In genomic region chr12:84502907-84503787, GRCh38 we compare ENCODE assay signal across 8 cellular contexts.
DNase-seq lines count a peak whose midpoint lies in the region; ATAC-seq and TF ChIP-seq lines count a peak whose summit lies in the region.

No MANE protein-coding gene starts in this region.

- H3K27ac ChIP-seq in IMR-90 (ENCODE audit: insufficient read depth, low read length): no peak overlapping the region
- no peak overlapping the region for H3K27ac ChIP-seq in fibroblast of lung (ENCODE audit: insufficient read depth, low read length)

- H3K4me2 ChIP-seq in IMR-90 (ENCODE audit: low read depth, low read length): no peak overlapping the region
- no peak overlapping the region for H3K4me2 ChIP-seq in fibroblast of lung (ENCODE audit: extremely low read depth, insufficient read depth, low read length)

- TF ChIP-seq POLR2A in IMR-90 (IDR thresholded peaks at IDR 0.05; ENCODE audit: low read depth, low read length): no peak

- no peak overlapping the region for H2BK5ac ChIP-seq in IMR-90 (ENCODE audit: low read depth, low read length, poor library complexity, severe bottlenecking)

- H3K9ac ChIP-seq in IMR-90 (ENCODE audit: low read depth, low read length): no peak overlapping the region
- no peak overlapping the region for H3K9ac ChIP-seq in fibroblast of lung (ENCODE audit: insufficient read depth, low read length)

- no peak overlapping the region for H3K18ac ChIP-seq in IMR-90 (ENCODE audit: low read depth, low read length)

- H3K9me3 Mint-ChIP-seq in activated CD4-positive, alpha-beta T cell treated with anti-CD3 and anti-CD28 coated beads, Interleukin-2, amount 10 ng/mL, durations not matched to agents 7 days and 5 days: no peaks in the 10 kb centered on the region

- intact Hi-C loops in IMR-90 (cut with micrococcal nuclease): loop anchor here (1.0 kb wide), 4 partner anchors 677 to 1976 kb away; no protein-coding TSS in a partner anchor

- H3K4me1 ChIP-seq in IMR-90 (ENCODE audit: control insufficient read depth, insufficient read depth, low read length): no peaks in the 10 kb centered on the region; the same call in 1 of the 2 replicates
- H3K4me1 ChIP-seq in fibroblast of lung (ENCODE audit: control insufficient read depth, extremely low read depth, insufficient read depth, low read length): no peaks in the 10 kb centered on the region

- no peak overlapping the region for H3K4me3 Mint-ChIP-seq in activated CD4-positive, alpha-beta T cell treated with anti-CD3 and anti-CD28 coated beads, Interleukin-2, amount 10 ng/mL, durations not matched to agents 7 days and 5 days

- no peak overlapping the region for H4K91ac ChIP-seq in IMR-90 (ENCODE audit: insufficient read depth, low read depth, low read length)

- no peak overlapping the region for H3K14ac ChIP-seq in IMR-90 (replicated peaks; ENCODE audit: low read depth, low read length)

- H3K27ac Mint-ChIP-seq in activated CD4-positive, alpha-beta T cell treated with anti-CD3 and anti-CD28 coated beads, Interleukin-2, amount 10 ng/mL, durations not matched to agents 7 days and 5 days: no peak overlapping the region

- H4K20me1 ChIP-seq in IMR-90 (ENCODE audit: insufficient read depth, low read length): no peaks in the 10 kb centered on the region
- no peaks in the 10 kb centered on the region for H4K20me1 ChIP-seq in fibroblast of lung (ENCODE audit: control insufficient read depth, extremely low read depth, insufficient read depth, low read length)

- TF ChIP-seq CTCF in IMR-90 (conservative IDR thresholded peaks at IDR 0.05; ENCODE audit: low read depth, low read length) (peak; percentile 90), fibroblast of lung (conservative IDR thresholded peaks at IDR 0.05 in 1 of 2, IDR thresholded peaks at IDR 0.05 in 1 of 2; ENCODE audit: low read depth in 1 of 2, low read length in 2 of 2) (peak; percentile 80 to 81)

- H3K36me3 Mint-ChIP-seq in activated CD4-positive, alpha-beta T cell treated with anti-CD3 and anti-CD28 coated beads, Interleukin-2, amount 10 ng/mL, durations not matched to agents 7 days and 5 days (ENCODE audit: low read depth): no peaks in the 10 kb centered on the region

- H3K36me3 ChIP-seq in IMR-90 (ENCODE audit: control insufficient read depth, insufficient read depth, low read length) (no peaks in the 10 kb centered on the region), fibroblast of lung (ENCODE audit: control insufficient read depth, insufficient read depth, low read length) (no peaks in the 10 kb centered on the region)

- H4K5ac ChIP-seq in IMR-90 (ENCODE audit: low read depth, low read length): no peak overlapping the region

- peak; percentile 90 for TF ChIP-seq RAD21 in IMR-90 (IDR thresholded peaks at IDR 0.05; ENCODE audit: low read length)

- no peak overlapping the region for H2BK20ac ChIP-seq in IMR-90 (ENCODE audit: low read depth, low read length)

- no peaks in the 10 kb centered on the region for H3K9me3 ChIP-seq in IMR-90 (ENCODE audit: control insufficient read depth, insufficient read depth, low read length)
- no peaks in the 10 kb centered on the region for H3K9me3 ChIP-seq in fibroblast of lung (ENCODE audit: control insufficient read depth, insufficient read depth, low read depth, low read length)

- H2AFZ ChIP-seq in IMR-90 (replicated peaks; ENCODE audit: low read length, poor library complexity) (no peak overlapping the region), fibroblast of lung (ENCODE audit: low read length) (no peak overlapping the region)

- no peak overlapping the region for H2BK120ac ChIP-seq in IMR-90 (ENCODE audit: low read depth, low read length)

- H2AK5ac ChIP-seq in IMR-90 (ENCODE audit: low read depth, low read length): no peak overlapping the region

- H3K4me3 ChIP-seq in IMR-90 (ENCODE audit: insufficient read depth, low read depth, low read length) (no peak overlapping the region), fibroblast of lung (replicated peaks in 1 of 4; ENCODE audit: control extremely low read depth in 1 of 4, insufficient read depth in 1 of 4, low read depth in 3 of 4, low read length in 4 of 4) (no peak overlapping the region)

- H3K4ac ChIP-seq in IMR-90 (ENCODE audit: low read depth, low read length): no peak overlapping the region

- no peaks in the 10 kb centered on the region for H3K27me3 Mint-ChIP-seq in activated CD4-positive, alpha-beta T cell treated with anti-CD3 and anti-CD28 coated beads, Interleukin-2, amount 10 ng/mL, durations not matched to agents 7 days and 5 days

- no TSS peak for BruUV-seq in IMR-90 (replicated peaks; lab: Mats Ljungman, UMichigan)

- H3K27me3 ChIP-seq in IMR-90 (ENCODE audit: control insufficient read depth, insufficient read depth, low read length): no peaks in the 10 kb centered on the region
- H3K27me3 ChIP-seq in fibroblast of lung (ENCODE audit: control insufficient read depth, insufficient read depth, low read length): no peaks in the 10 kb centered on the region

- no peaks in the 10 kb centered on the region for H3K9me1 ChIP-seq in IMR-90 (ENCODE audit: insufficient read depth, low read length)

- no CpG with 5 or more reads among the region's 4 CpGs for WGBS in IMR-90 (ENCODE audit: extremely low coverage in 2 of 2, insufficient read length in 1 of 2), 2 experiments

- dilution Hi-C loops in IMR-90 (cut with HindIII; ENCODE audit: low sequenced_read_pairs, unreplicated experiment): no loop called here

- H2AK9ac ChIP-seq in IMR-90 (replicated peaks; ENCODE audit: low read depth, low read length, poor library complexity): no peak overlapping the region

- no peak overlapping the region for H2BK15ac ChIP-seq in IMR-90 (ENCODE audit: low read depth, low read length)

- DNase-seq in activated CD4-positive, alpha-beta T cell treated with anti-CD3 and anti-CD28 coated beads, Interleukin-2, amount 10 ng/mL, durations not matched to agents 7 days and 5 days: peak; percentile 14
- no peak for DNase-seq in activated CD4-positive, alpha-beta T cell treated with anti-CD3 and anti-CD28 coated beads for 4 hours
- DNase-seq in IMR-90 (peak; percentile 72), SHP77 (lab: John Stamatoyannopoulos, UW) (peak; percentile 56 to 63), fibroblast of lung (ENCODE audit: low read depth in 2 of 2) (peak; percentile 39 to 84), pons (ENCODE audit: low spot score) (peak; percentile 78)
- DNase-seq in effector CD8-positive, alpha-beta T cell (lab: John Stamatoyannopoulos, UW): no peak

- H3K23ac ChIP-seq in IMR-90 (ENCODE audit: low read depth, low read length): no peak overlapping the region

- ATAC-seq in GM21529 (IDR thresholded peaks at IDR 0.05; ENCODE audit: unreplicated experiment) (peak; percentile 86), IMR-90 (ENCODE audit: low read depth) (peak; percentile 99)

- H4K8ac ChIP-seq in IMR-90 (ENCODE audit: low read depth in 2 of 2, low read length in 2 of 2): no peak overlapping the region

- no peaks in the 10 kb centered on the region for H3K4me1 Mint-ChIP-seq in activated CD4-positive, alpha-beta T cell treated with anti-CD3 and anti-CD28 coated beads, Interleukin-2, amount 10 ng/mL, durations not matched to agents 7 days and 5 days

- POLR2A ChIA-PET in activated CD4-positive, alpha-beta T cell treated with anti-CD3 and anti-CD28 coated beads, Interleukin-2, amount 10 ng/mL, durations not matched to agents 7 days and 5 days (lab: Charles Lee): no interaction called here
- POLR2A ChIA-PET in IMR-90 (lab: Charles Lee; ENCODE audit: unreplicated experiment): no interaction called here

- no peak overlapping the region for H3K56ac ChIP-seq in IMR-90 (ENCODE audit: extremely low read depth, insufficient read depth, low read length)

- H3K79me1 ChIP-seq in IMR-90 (ENCODE audit: low read depth in 1 of 2, low read length in 2 of 2): no peaks in the 10 kb centered on the region

- no peaks in the 10 kb centered on the region for H3K79me2 ChIP-seq in fibroblast of lung (ENCODE audit: control insufficient read depth, insufficient read depth, low read length)

- in situ Hi-C loops in IMR-90 (cut with MboI; ENCODE audit: low sequenced_read_pairs): loop anchor here (25.0 kb wide), 2 partner anchors 1491 to 1966 kb away; no protein-coding TSS in a partner anchor

- CTCF ChIA-PET in activated CD4-positive, alpha-beta T cell treated with anti-CD3 and anti-CD28 coated beads, Interleukin-2, amount 10 ng/mL, durations not matched to agents 7 days and 5 days (lab: Charles Lee): no interaction called here
- CTCF ChIA-PET in IMR-90 (lab: Yijun Ruan, JAX): interaction anchor here (0.7 to 1.8 kb wide), 5 partner anchors 10 to 1817 kb away, joined by 3 to 8 read pairs (median 4); no protein-coding TSS in a partner anchor

TF ChIP-seq in IMR-90, 13 proteins besides CTCF, POLR2A, EP300 and RAD21:
- TF ChIP-seq SMC3 (IDR thresholded peaks at IDR 0.05; ENCODE audit: low read depth, low read length) (peak; percentile 70), MAZ (IDR thresholded peaks at IDR 0.05; ENCODE audit: borderline replicate concordance, low read depth, low read length) (no peak)

Comparison
In these comparisons a context has a peak if more than half of its experiments do, and no peak if none do; other contexts are left out.
1. DNase-seq: peak in activated CD4-positive, alpha-beta T cell treated with anti-CD3 and anti-CD28 coated beads, Interleukin-2, amount 10 ng/mL, durations not matched to agents 7 days and 5 days (single experiment), IMR-90 (single experiment), SHP77 (2 of 2), fibroblast of lung (2 of 2) and pons (single experiment); none in activated CD4-positive, alpha-beta T cell treated with anti-CD3 and anti-CD28 coated beads for 4 hours (0 of 2) and effector CD8-positive, alpha-beta T cell (single experiment).